In genomic region chr22:42680648-42681047, GRCh38 we compare ENCODE assay signal across 10 cellular contexts. TPM values are rescaled to one million over a fixed set of nuclear protein-coding genes. Genes with fewer than 3 reads are reported as not detected.
DNase-seq lines count a peak whose midpoint lies in the region; ATAC-seq and TF ChIP-seq lines count a peak whose summit lies in the region.
"Had no signal": no experiment of that assay in that cellular context is flagged by ENCODE, and none has a peak within 500 bp of the region (broad histone marks: within the 10 kb centered on the region; RNA-seq: fewer than 3 reads in every experiment).

No MANE protein-coding gene starts in this region.

- H3K18ac ChIP-seq in mesenchymal stem cell (ENCODE audit: low read depth in 1 of 2, low read length in 2 of 2): peak overlapping the region; percentile 59 to 93

- H3K14ac ChIP-seq in mesenchymal stem cell (ENCODE audit: low read length in 2 of 2): no peak overlapping the region

- peak overlapping the region; percentile 91 for H4K91ac ChIP-seq in mesenchymal stem cell (ENCODE audit: low read length)

- no peak for TF ChIP-seq EP300 in Ishikawa (IDR thresholded peaks at IDR 0.05; ENCODE audit: borderline replicate concordance)

- H3K27ac ChIP-seq in mesenchymal stem cell (ENCODE audit: low read length, poor library complexity, severe bottlenecking): peak overlapping the region; percentile 82

- H2AK5ac ChIP-seq in mesenchymal stem cell (ENCODE audit: low read length, severe bottlenecking): peak overlapping the region; percentile 1

- H3K23ac ChIP-seq in mesenchymal stem cell (ENCODE audit: low read length in 2 of 2): no peak overlapping the region

- no peaks in the 10 kb centered on the region for H3K79me1 ChIP-seq in mesenchymal stem cell (replicated peaks; ENCODE audit: low read length, poor library complexity, severe bottlenecking)

- peaks cover 8% of the 10 kb centered on the region for H3K9me3 ChIP-seq in mesenchymal stem cell (ENCODE audit: control insufficient read depth, low read length)

- H3K4me3 ChIP-seq in mesenchymal stem cell (ENCODE audit: insufficient read depth in 1 of 2, low read depth in 1 of 2, low read length in 2 of 2): no peak overlapping the region

- H3K36me3 ChIP-seq in mesenchymal stem cell (ENCODE audit: control insufficient read depth in 1 of 2, insufficient read depth in 2 of 2, low read depth in 1 of 2, low read length in 2 of 2): no peaks in the 10 kb centered on the region

- no peaks in the 10 kb centered on the region for H3K27me3 ChIP-seq in mesenchymal stem cell (ENCODE audit: control insufficient read depth in 1 of 2, insufficient read depth in 1 of 2, low read length in 2 of 2)

- peak overlapping the region in 1 of 2 experiments; percentile 54 for H2BK12ac ChIP-seq in mesenchymal stem cell (ENCODE audit: low read length in 2 of 2)

- DNase-seq in AG08396 (ENCODE audit: low spot score) (peak; percentile 92), brain pericyte (ENCODE audit: low read depth, low spot score) (peak; percentile 60), mesenchymal stem cell (peak; percentile 97), putamen (ENCODE audit: low spot score) (no peak), NCI-H146 (lab: John Stamatoyannopoulos, UW) (no peak)
- DNase-seq: activated T-cell treated with anti-CD3 and anti-CD28 coated beads, Interleukin-2, amount 50 U/mL, for 72 hours; immature natural killer cell had no signal

- WGBS in mesenchymal stem cell: 41% methylated on average over 7 of the region's 8 CpGs

- H4K8ac ChIP-seq in mesenchymal stem cell (ENCODE audit: low read length): peak overlapping the region; percentile 98

- H2AFZ ChIP-seq in mesenchymal stem cell (ENCODE audit: low read depth, low read length): no peak overlapping the region

- H2BK5ac ChIP-seq in mesenchymal stem cell (ENCODE audit: low read depth, low read length, poor library complexity, severe bottlenecking): no peak overlapping the region

- peak overlapping the region; percentile 81 for H3K9ac ChIP-seq in mesenchymal stem cell (ENCODE audit: low read length)

- no peak overlapping the region for H2BK120ac ChIP-seq in mesenchymal stem cell (ENCODE audit: low read depth, low read length)

- H3K4me2 ChIP-seq in mesenchymal stem cell (ENCODE audit: low read length, poor library complexity, severe bottlenecking): no peak overlapping the region

- ATAC-seq in GM18867 (IDR thresholded peaks at IDR 0.05; ENCODE audit: unreplicated experiment) (no peak), HG03108 (IDR thresholded peaks at IDR 0.05; ENCODE audit: unreplicated experiment) (no peak)

- H3K4me1 ChIP-seq in mesenchymal stem cell (ENCODE audit: control insufficient read depth, insufficient read depth, low read depth, low read length): peaks cover 20% of the 10 kb centered on the region

- peak overlapping the region; percentile 5 to 75 for H3K4ac ChIP-seq in mesenchymal stem cell (ENCODE audit: low read depth in 1 of 2, low read length in 2 of 2)

- no peak overlapping the region for H2BK15ac ChIP-seq in mesenchymal stem cell (ENCODE audit: low read depth, poor library complexity, severe bottlenecking)

- TF ChIP-seq RAD21 in Ishikawa (IDR thresholded peaks at IDR 0.05; ENCODE audit: low read depth): no peak

TF ChIP-seq in Ishikawa, 13 proteins besides CTCF, POLR2A, EP300 and RAD21:
- TF ChIP-seq TEAD4 (IDR thresholded peaks at IDR 0.05): 0 out of 2 replicates have a peak, but pooled peaks have one; percentile 5
- no peak for TF ChIP-seq TCF12 (IDR thresholded peaks at IDR 0.05; ENCODE audit: low read depth)

RNA-seq across cellular contexts. Expression of gene CYB5R3, which starts 31.5 kb away (rescaled TPM):
- 390 TPM for polyA plus RNA-seq in mesenchymal stem cell (2013, experiment 1 of 2)
- 388 TPM for polyA plus RNA-seq in mesenchymal stem cell (2013, experiment 2 of 2)

RNA-seq across cellular contexts. Expression of gene A4GALT, which starts 40.0 kb away (rescaled TPM):
- 10.1 TPM for polyA plus RNA-seq in mesenchymal stem cell (2013, experiment 1 of 2)
- 9.6 TPM for polyA plus RNA-seq in mesenchymal stem cell (2013, experiment 2 of 2)

RNA-seq across cellular contexts. Expression of gene ATP5MGL, which starts 40.2 kb away (rescaled TPM):
- polyA plus RNA-seq in mesenchymal stem cell (2013, experiment 1 of 2): not detected
- polyA plus RNA-seq in mesenchymal stem cell (2013, experiment 2 of 2): not detected

Comparison
In these comparisons a context has a peak if more than half of its experiments do, and no peak if none do; other contexts are left out.
1. DNase-seq: peak in AG08396 (single experiment), brain pericyte (single experiment) and mesenchymal stem cell (single experiment); none in putamen (single experiment) and NCI-H146 (single experiment).